11 cellular contexts compared by ENCODE assay signal in the genomic region with DNA sequence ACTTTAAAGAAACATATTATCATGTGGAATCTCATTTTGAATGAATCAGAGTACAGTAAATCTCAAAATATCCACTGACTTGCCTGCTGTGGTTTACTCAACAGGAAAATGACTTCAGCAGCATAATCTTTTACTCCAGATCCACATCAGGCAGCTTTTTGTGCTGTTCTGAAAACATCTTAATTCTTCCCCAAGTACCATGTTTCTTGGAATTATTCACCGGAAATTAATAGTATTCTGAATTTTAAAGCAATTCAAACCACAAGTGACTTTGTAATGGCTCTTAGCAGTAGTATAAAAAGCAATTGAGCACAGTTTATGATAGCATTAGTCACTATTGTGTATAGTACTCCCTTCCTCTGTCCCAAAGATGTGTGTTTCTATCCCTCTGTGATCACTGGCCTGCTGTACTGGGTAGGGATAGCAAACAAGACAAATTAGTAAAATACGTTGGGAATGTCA.
A peak's percentile ranks its signal among the peaks of the same experiment; 100 is the strongest.
DNase-seq lines count a peak whose midpoint lies in the region; ATAC-seq and TF ChIP-seq lines count a peak whose summit lies in the region.
"Had no signal": no experiment of that assay in that cellular context is flagged by ENCODE, and none has a peak within 500 bp of the region (broad histone marks: within the 10 kb centered on the region; RNA-seq: fewer than 3 reads in every experiment).

No MANE protein-coding gene starts in this region.

- no peak for TF ChIP-seq CTCF in body of pancreas (IDR thresholded peaks at IDR 0.05)

- no peaks in the 10 kb centered on the region for H3K9me3 ChIP-seq in body of pancreas

- TF ChIP-seq POLR2A in body of pancreas (IDR thresholded peaks at IDR 0.05): no peak

- intact Hi-C loops in body of pancreas (cut with DNase I): no loop called here

- peak; percentile 54 for DNase-seq in COLO829 (ENCODE audit: low spot score)
- peak; percentile 83 for DNase-seq in NCI-H226
- no peak for DNase-seq in epithelial cell of prostate (ENCODE audit: low read depth, low spot score)
- peak; percentile 78 for DNase-seq in pulmonary artery endothelial cell (ENCODE audit: low read depth, low spot score)
- no peak for DNase-seq in body of pancreas
- DNase-seq in NOMO-1 (lab: John Stamatoyannopoulos, UW; ENCODE audit: unreplicated experiment in 2 of 2): no peak
- DNase-seq in NCI-H1436 (lab: John Stamatoyannopoulos, UW): no peak
- DNase-seq: activated B cell treated with CpG ODN at 0.5 μM for 24 hours; NCI-H526 treated with DMSO at 0.1 percent for 48 hours; stimulated activated CD4-positive, alpha-beta T cell treated with anti-CD3 and anti-CD28 coated beads, Interleukin-1b, Interleukin-23, amount 100 ng/mL, for 48 hours had no signal

- no peaks in the 10 kb centered on the region for H3K27me3 ChIP-seq in body of pancreas

- no peak overlapping the region for H3K4me3 ChIP-seq in body of pancreas

- H3K36me3 ChIP-seq in body of pancreas (replicated peaks in 1 of 2; ENCODE audit: insufficient read depth in 1 of 2, low read depth in 2 of 2): no peaks in the 10 kb centered on the region

- 63 to 73% methylated on average over 2 of the region's 2 CpGs for WGBS in body of pancreas, 2 donors

- no peak for ATAC-seq in body of pancreas
- no peak for ATAC-seq in GM21576 (IDR thresholded peaks at IDR 0.05; ENCODE audit: unreplicated experiment)

- H3K27ac ChIP-seq in epithelial cell of prostate: peak overlapping the region; percentile 100
- H3K27ac ChIP-seq in body of pancreas: no peak overlapping the region

- peaks cover 10% of the 10 kb centered on the region for H3K4me1 ChIP-seq in body of pancreas

Comparison
In these comparisons a context has a peak if more than half of its experiments do, and no peak if none do; other contexts are left out.
1. DNase-seq: peak in COLO829 (single experiment), NCI-H226 (single experiment) and pulmonary artery endothelial cell (single experiment); none in epithelial cell of prostate (single experiment), body of pancreas (0 of 4), NOMO-1 (0 of 2) and NCI-H1436 (single experiment).